25 cellular contexts compared by ENCODE assay signal in genomic region chr7:21724562-21724961, GRCh38.
DNase-seq lines count a peak whose midpoint lies in the region; ATAC-seq, FAIRE-seq and TF ChIP-seq lines count a peak whose summit lies in the region.
"Had no signal": no experiment of that assay in that cellular context is flagged by ENCODE, and none has a peak within 500 bp of the region (broad histone marks: within the 10 kb centered on the region; RNA-seq: fewer than 3 reads in every experiment).

No MANE protein-coding gene starts in this region.

- DNase-seq in H4 (ENCODE audit: low spot score) (peak; percentile 18), RKO (ENCODE audit: low spot score) (peak; percentile 57), DMS53 treated with DMSO at 0.1 percent for 48 hours (lab: John Stamatoyannopoulos, UW; ENCODE audit: unreplicated experiment) (no peak), GM12891 (ENCODE audit: insufficient read length, low spot score) (no peak), hepatocyte (ENCODE audit: low spot score) (no peak)
- DNase-seq in naive thymus-derived CD4-positive, alpha-beta T cell = no peak
- DNase-seq in stimulated activated effector memory CD8-positive, alpha-beta T cell treated with anti-CD3 and anti-CD28 coated beads, Interleukin-12 subunit alpha, Interleukin-12 subunit beta, amount 100 ng/mL, for 72 hours (ENCODE audit: low spot score in 2 of 2) = no peak
- DNase-seq: AML-193; Caco-2; Calu3; CD4-positive, alpha-beta T cell; CD8-positive, alpha-beta T cell; DMS79; DND-41; EL; GDM1 had no signal

- no peaks in the 10 kb centered on the region for H3K4me1 ChIP-seq in naive thymus-derived CD4-positive, alpha-beta T cell (ENCODE audit: control insufficient read depth in 2 of 2, insufficient read depth in 2 of 2, low read length in 2 of 2)
- no peaks in the 10 kb centered on the region for H3K4me1 ChIP-seq in hepatocyte (ENCODE audit: insufficient read depth)
- H3K4me1 ChIP-seq: A549; BLaER1 treated with 17β-estradiol and CSF1 and Interleukin-3, amounts not matched to agents 10 nM and 100 nM; Caco-2 had no signal

- peaks cover 0 to 2% (median 0%) of the 10 kb centered on the region in 7 donors for H3K4me1 Mint-ChIP-seq in naive thymus-derived CD4-positive, alpha-beta T cell
- no peaks in the 10 kb centered on the region for H3K4me1 Mint-ChIP-seq in stimulated activated effector memory CD8-positive, alpha-beta T cell treated with anti-CD3 and anti-CD28 coated beads, Interleukin-12 subunit alpha, Interleukin-12 subunit beta, amount 100 ng/mL, for 72 hours
- H3K4me1 Mint-ChIP-seq: B cell had no signal

- no peaks in the 10 kb centered on the region for H3K27me3 ChIP-seq in naive thymus-derived CD4-positive, alpha-beta T cell (ENCODE audit: control insufficient read depth in 2 of 2, insufficient read depth in 2 of 2, low read length in 2 of 2)
- H3K27me3 ChIP-seq in hepatocyte = no peaks in the 10 kb centered on the region
- H3K27me3 ChIP-seq: BLaER1 treated with 17β-estradiol and CSF1 and Interleukin-3, amounts not matched to agents 10 nM and 100 nM had no signal

- H3K4me3 ChIP-seq in naive thymus-derived CD4-positive, alpha-beta T cell (ENCODE audit: low read length) = no peak overlapping the region
- no peak overlapping the region for H3K4me3 ChIP-seq in hepatocyte
- H3K4me3 ChIP-seq: A549; BLaER1 treated with 17β-estradiol and CSF1 and Interleukin-3, amounts not matched to agents 10 nM and 100 nM; GM12878 had no signal

- no peak for TF ChIP-seq POLR2A in GM12891 (IDR thresholded peaks at IDR 0.05; ENCODE audit: low read depth, low read length)

- TF ChIP-seq CTCF in hepatocyte (IDR thresholded peaks at IDR 0.05; ENCODE audit: poor library complexity) = no peak

- POLR2A ChIA-PET in naive thymus-derived CD4-positive, alpha-beta T cell (lab: Charles Lee) = no interaction called here

- H2AFZ ChIP-seq in hepatocyte = no peak overlapping the region

- no peaks in the 10 kb centered on the region for H3K79me2 ChIP-seq in hepatocyte

- no peaks in the 10 kb centered on the region for H3K27me3 Mint-ChIP-seq in naive thymus-derived CD4-positive, alpha-beta T cell
- H3K27me3 Mint-ChIP-seq: CD4-positive, alpha-beta T cell had no signal

- no peak overlapping the region for H3K4me2 ChIP-seq in hepatocyte
- H3K4me2 ChIP-seq: A549; BLaER1 treated with 17β-estradiol and CSF1 and Interleukin-3, amounts not matched to agents 10 nM and 100 nM had no signal

- no peaks in the 10 kb centered on the region for H3K9me3 ChIP-seq in naive thymus-derived CD4-positive, alpha-beta T cell (ENCODE audit: control insufficient read depth in 2 of 3, low read length in 3 of 3)
- H3K9me3 ChIP-seq in hepatocyte (ENCODE audit: low read depth) = no peaks in the 10 kb centered on the region
- H3K9me3 ChIP-seq: A549; BLaER1 treated with 17β-estradiol and CSF1 and Interleukin-3, amounts not matched to agents 10 nM and 100 nM; Caco-2 had no signal

- no peak overlapping the region for H3K4me3 Mint-ChIP-seq in naive thymus-derived CD4-positive, alpha-beta T cell
- H3K4me3 Mint-ChIP-seq in stimulated activated effector memory CD8-positive, alpha-beta T cell treated with anti-CD3 and anti-CD28 coated beads, Interleukin-12 subunit alpha, Interleukin-12 subunit beta, amount 100 ng/mL, for 72 hours = no peak overlapping the region
- H3K4me3 Mint-ChIP-seq: B cell; CD4-positive, alpha-beta T cell; CD8-positive, alpha-beta T cell had no signal

- ATAC-seq in naive thymus-derived CD4-positive, alpha-beta T cell = peak; percentile 16
- ATAC-seq in stimulated activated effector memory CD8-positive, alpha-beta T cell treated with anti-CD3 and anti-CD28 coated beads, Interleukin-12 subunit alpha, Interleukin-12 subunit beta, amount 100 ng/mL, for 72 hours = peak; percentile 44
- no peak for ATAC-seq in GM18502 (IDR thresholded peaks at IDR 0.05; ENCODE audit: poor library complexity, unreplicated experiment)
- ATAC-seq: A549; CD8-positive, alpha-beta T cell; GM12878 had no signal

- H3K36me3 ChIP-seq in naive thymus-derived CD4-positive, alpha-beta T cell (ENCODE audit: control insufficient read depth in 2 of 3, insufficient read depth in 3 of 3, low read length in 3 of 3) = no peaks in the 10 kb centered on the region
- no peaks in the 10 kb centered on the region for H3K36me3 ChIP-seq in hepatocyte (replicated peaks; ENCODE audit: insufficient read depth, low read depth)
- H3K36me3 ChIP-seq: BLaER1 treated with 17β-estradiol and CSF1 and Interleukin-3, amounts not matched to agents 10 nM and 100 nM had no signal

- no peak for FAIRE-seq in GM12891 (lab: Jason Lieb, UNC)
- FAIRE-seq: A549, D721Med, GM12878, GM19239 had no signal

- H3K9me2 ChIP-seq in hepatocyte (replicated peaks; ENCODE audit: insufficient read depth) = no peaks in the 10 kb centered on the region

- 65% methylated on average over 3 of the region's 3 CpGs for WGBS in hepatocyte (ENCODE audit: low lambda C conversion rate, missing lambda C conversion rate)

- intact Hi-C loops in naive thymus-derived CD4-positive, alpha-beta T cell (cut with micrococcal nuclease) = no loop called here

- no peak overlapping the region for H3K27ac ChIP-seq in naive thymus-derived CD4-positive, alpha-beta T cell (ENCODE audit: low read depth, low read length)
- H3K27ac ChIP-seq in hepatocyte = no peak overlapping the region
- H3K27ac ChIP-seq: 22Rv1; A549; BLaER1 treated with 17β-estradiol and CSF1 and Interleukin-3, amounts not matched to agents 10 nM and 100 nM; C4-2B had no signal

- no peaks in the 10 kb centered on the region for H4K20me1 ChIP-seq in hepatocyte (ENCODE audit: insufficient read depth, poor library complexity, severe bottlenecking)
- H4K20me1 ChIP-seq: BLaER1 treated with 17β-estradiol and CSF1 and Interleukin-3, amounts not matched to agents 10 nM and 100 nM had no signal

- H3K9me3 Mint-ChIP-seq in naive thymus-derived CD4-positive, alpha-beta T cell = no peaks in the 10 kb centered on the region
- H3K9me3 Mint-ChIP-seq in stimulated activated effector memory CD8-positive, alpha-beta T cell treated with anti-CD3 and anti-CD28 coated beads, Interleukin-12 subunit alpha, Interleukin-12 subunit beta, amount 100 ng/mL, for 72 hours = no peaks in the 10 kb centered on the region
- H3K9me3 Mint-ChIP-seq: CD4-positive, alpha-beta T cell; CD8-positive, alpha-beta T cell had no signal

- H3K36me3 Mint-ChIP-seq in naive thymus-derived CD4-positive, alpha-beta T cell = no peaks in the 10 kb centered on the region
- no peaks in the 10 kb centered on the region for H3K36me3 Mint-ChIP-seq in stimulated activated effector memory CD8-positive, alpha-beta T cell treated with anti-CD3 and anti-CD28 coated beads, Interleukin-12 subunit alpha, Interleukin-12 subunit beta, amount 100 ng/mL, for 72 hours
- H3K36me3 Mint-ChIP-seq: CD8-positive, alpha-beta T cell had no signal

- H3K27ac Mint-ChIP-seq in naive thymus-derived CD4-positive, alpha-beta T cell = no peak overlapping the region
- H3K27ac Mint-ChIP-seq in stimulated activated effector memory CD8-positive, alpha-beta T cell treated with anti-CD3 and anti-CD28 coated beads, Interleukin-12 subunit alpha, Interleukin-12 subunit beta, amount 100 ng/mL, for 72 hours = no peak overlapping the region
- H3K27ac Mint-ChIP-seq: B cell; CD4-positive, alpha-beta T cell; CD8-positive, alpha-beta T cell had no signal

- CTCF ChIA-PET in naive thymus-derived CD4-positive, alpha-beta T cell (lab: Charles Lee) = interaction anchor here (0.7 kb wide), 1 partner anchor 275 kb away, joined by 3 read pairs; no protein-coding TSS in a partner anchor

TF ChIP-seq in GM12891, 5 proteins besides CTCF, POLR2A, EP300 and RAD21:
- TF ChIP-seq PAX5 (IDR thresholded peaks at IDR 0.05; ENCODE audit: insufficient read depth, low read length, severe bottlenecking) (no peak), TAF1 (IDR thresholded peaks at IDR 0.05; ENCODE audit: low read depth, low read length) (no peak), POU2F2 (IDR thresholded peaks at IDR 0.05; ENCODE audit: low read depth, low read length) (no peak)

Comparison
In these comparisons a context has a peak if more than half of its experiments do, and no peak if none do; other contexts are left out.
1. DNase-seq: peak in H4 (single experiment) and RKO (single experiment); none in naive thymus-derived CD4-positive, alpha-beta T cell (0 of 9), stimulated activated effector memory CD8-positive, alpha-beta T cell treated with anti-CD3 and anti-CD28 coated beads, Interleukin-12 subunit alpha, Interleukin-12 subunit beta, amount 100 ng/mL, for 72 hours (0 of 2), DMS53 treated with DMSO at 0.1 percent for 48 hours (single experiment), GM12891 (single experiment) and hepatocyte (single experiment).